Comparison of ENCODE assay signal across 9 cellular contexts in the genomic region with DNA sequence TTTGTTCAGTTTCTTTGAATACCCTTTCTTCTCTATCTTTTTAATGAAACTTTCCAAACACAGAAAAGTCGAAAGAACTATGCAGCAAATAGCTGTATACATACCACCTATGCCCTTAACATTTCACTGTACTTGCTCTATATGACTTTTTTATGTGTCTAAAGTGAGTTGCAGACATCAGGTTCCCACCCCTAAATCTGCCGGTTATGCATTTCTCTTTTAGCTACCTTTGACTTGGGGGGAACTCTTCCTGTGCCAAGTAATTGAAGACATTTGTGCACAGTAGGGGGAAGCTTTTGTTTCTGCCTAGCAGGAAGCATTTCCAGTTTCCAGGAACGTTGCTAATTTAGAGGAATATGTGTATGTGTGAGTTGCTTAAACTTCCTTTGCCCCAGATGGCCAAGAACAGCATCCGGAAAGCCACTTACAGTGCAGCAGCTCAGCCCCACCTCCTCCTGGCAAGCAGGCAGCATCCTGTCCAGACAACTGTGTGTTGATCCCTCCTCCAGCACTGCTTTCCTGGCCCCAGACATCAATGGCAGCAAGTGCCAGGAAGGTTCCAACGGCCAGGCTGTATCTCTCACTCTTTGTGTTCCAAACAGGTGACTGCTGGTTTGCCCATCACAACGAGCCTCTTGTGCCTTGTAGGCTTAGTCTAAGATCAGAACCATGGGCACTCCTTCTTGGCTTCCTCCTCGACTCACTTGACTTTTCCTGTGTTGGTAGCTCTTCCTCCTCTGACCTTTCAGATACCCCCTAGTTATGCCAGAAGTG. TPM values are rescaled to one million over a fixed set of nuclear protein-coding genes. Genes with fewer than 3 reads are reported as not detected.
A peak's percentile ranks its signal among the peaks of the same experiment; 100 is the strongest.
DNase-seq lines count a peak whose midpoint lies in the region; TF ChIP-seq lines count a peak whose summit lies in the region.
"Had no signal": no experiment of that assay in that cellular context is flagged by ENCODE, and none has a peak within 500 bp of the region (broad histone marks: within the 10 kb centered on the region; RNA-seq: fewer than 3 reads in every experiment).

No MANE protein-coding gene starts in this region.

- intact Hi-C loops in activated T-helper 2 cell treated with anti-CD3 and anti-CD28 coated beads, Interferon-gamma antibody, Interleukin-2, Interleukin-4, amounts not matched to agents 10 μg/mL and 5 μg/mL and 100 μg/mL, durations not matched to agents 14 hours and 24 hours and 36 hours (cut with micrococcal nuclease): no loop called here

- H3K36me3 ChIP-seq in suprapubic skin: no peaks in the 10 kb centered on the region
- no peaks in the 10 kb centered on the region for H3K36me3 ChIP-seq in HAP-1 (replicated peaks)
- no peaks in the 10 kb centered on the region for H3K36me3 ChIP-seq in effector memory CD4-positive, alpha-beta T cell (ENCODE audit: control insufficient read depth, insufficient read depth, low read length)

- H3K4me3 Mint-ChIP-seq in activated T-helper 2 cell treated with anti-CD3 and anti-CD28 coated beads, Interferon-gamma antibody, Interleukin-2, Interleukin-4, amounts not matched to agents 10 μg/mL and 5 μg/mL and 100 μg/mL, durations not matched to agents 14 hours and 24 hours and 36 hours (ENCODE audit: low read depth): peak overlapping the region; percentile 56

- H3K27me3 ChIP-seq in suprapubic skin: no peaks in the 10 kb centered on the region
- H3K27me3 ChIP-seq in HAP-1 (ENCODE audit: low read depth): 0 out of 2 replicates have a peak, but pooled peaks cover 2% of the 10 kb centered on the region
- H3K27me3 ChIP-seq in effector memory CD4-positive, alpha-beta T cell (replicated peaks; ENCODE audit: control insufficient read depth, insufficient read depth, low read length, poor library complexity, severe bottlenecking): no peaks in the 10 kb centered on the region

- peak overlapping the region; percentile 76 for H3K27ac Mint-ChIP-seq in activated T-helper 2 cell treated with anti-CD3 and anti-CD28 coated beads, Interferon-gamma antibody, Interleukin-2, Interleukin-4, amounts not matched to agents 10 μg/mL and 5 μg/mL and 100 μg/mL, durations not matched to agents 14 hours and 24 hours and 36 hours

- H3K4me1 Mint-ChIP-seq in activated T-helper 2 cell treated with anti-CD3 and anti-CD28 coated beads, Interferon-gamma antibody, Interleukin-2, Interleukin-4, amounts not matched to agents 10 μg/mL and 5 μg/mL and 100 μg/mL, durations not matched to agents 14 hours and 24 hours and 36 hours (ENCODE audit: low read depth): peaks cover 37% of the 10 kb centered on the region

- peak overlapping the region; percentile 54 for H3K27ac ChIP-seq in suprapubic skin
- H3K27ac ChIP-seq in effector memory CD4-positive, alpha-beta T cell (ENCODE audit: insufficient read depth, low read length, poor library complexity, severe bottlenecking): no peak overlapping the region

- TF ChIP-seq POLR2A in suprapubic skin (IDR thresholded peaks at IDR 0.05): no peak

- 19% methylated on average over 7 of the region's 7 CpGs for WGBS in suprapubic skin

- H3K36me3 Mint-ChIP-seq in activated T-helper 2 cell treated with anti-CD3 and anti-CD28 coated beads, Interferon-gamma antibody, Interleukin-2, Interleukin-4, amounts not matched to agents 10 μg/mL and 5 μg/mL and 100 μg/mL, durations not matched to agents 14 hours and 24 hours and 36 hours (ENCODE audit: low read depth): peaks cover 6% of the 10 kb centered on the region

- H3K4me3 ChIP-seq in suprapubic skin (no peak overlapping the region), HAP-1 (no peak overlapping the region)
- H3K4me3 ChIP-seq in effector memory CD4-positive, alpha-beta T cell (ENCODE audit: insufficient read depth, low read depth, low read length, poor library complexity, severe bottlenecking): no peak overlapping the region

- H3K4me1 ChIP-seq in suprapubic skin: peaks cover 8% of the 10 kb centered on the region
- no peaks in the 10 kb centered on the region for H3K4me1 ChIP-seq in HAP-1
- H3K4me1 ChIP-seq in effector memory CD4-positive, alpha-beta T cell (ENCODE audit: control insufficient read depth, insufficient read depth, low read length, poor library complexity, severe bottlenecking): peaks cover 9% of the 10 kb centered on the region

- H3K9me3 ChIP-seq in suprapubic skin (no peaks in the 10 kb centered on the region), HAP-1 (no peaks in the 10 kb centered on the region)
- no peaks in the 10 kb centered on the region for H3K9me3 ChIP-seq in effector memory CD4-positive, alpha-beta T cell (ENCODE audit: control insufficient read depth, low read length)

- H3K9me3 Mint-ChIP-seq in activated T-helper 2 cell treated with anti-CD3 and anti-CD28 coated beads, Interferon-gamma antibody, Interleukin-2, Interleukin-4, amounts not matched to agents 10 μg/mL and 5 μg/mL and 100 μg/mL, durations not matched to agents 14 hours and 24 hours and 36 hours: peaks cover 3% of the 10 kb centered on the region

- no peak for TF ChIP-seq EP300 in suprapubic skin (IDR thresholded peaks at IDR 0.05)

- DNase-seq in NCI-H82 (lab: John Stamatoyannopoulos, UW) (peak; percentile 51), NCI-H82 treated with DMSO at 0.1 percent for 48 hours (lab: John Stamatoyannopoulos, UW; ENCODE audit: unreplicated experiment) (no peak), iPS-NIHi7 (ENCODE audit: extremely low spot score) (peak; percentile 62), suprapubic skin (ENCODE audit: low spot score in 2 of 2) (peak in 1 of 2 donors; percentile 76), HAP-1 (ENCODE audit: low spot score in 2 of 2) (no peak), HuH-7.5 (ENCODE audit: low spot score) (no peak)
- DNase-seq in activated T-helper 2 cell treated with anti-CD3 and anti-CD28 coated beads, Interferon-gamma antibody, Interleukin-2, Interleukin-4, amounts not matched to agents 10 μg/mL and 5 μg/mL and 100 μg/mL, durations not matched to agents 14 hours and 24 hours and 36 hours (ENCODE audit: low spot score): no peak
- no peak for DNase-seq in effector memory CD4-positive, alpha-beta T cell
- DNase-seq: NCI-H2029 treated with DMSO at 0.1 percent for 48 hours had no signal

- in situ Hi-C loops in HAP-1 (cut with MboI; ENCODE audit: low sequenced_read_pairs): no loop called here

- H3K27me3 Mint-ChIP-seq in activated T-helper 2 cell treated with anti-CD3 and anti-CD28 coated beads, Interferon-gamma antibody, Interleukin-2, Interleukin-4, amounts not matched to agents 10 μg/mL and 5 μg/mL and 100 μg/mL, durations not matched to agents 14 hours and 24 hours and 36 hours (ENCODE audit: low read depth): peaks cover 4% of the 10 kb centered on the region

- no peak for TF ChIP-seq CTCF in suprapubic skin (IDR thresholded peaks at IDR 0.05)

RNA-seq across cellular contexts. Expression of a gene that starts 14.7 kb away (rescaled TPM):
- total RNA-seq in activated T-helper 2 cell treated with anti-CD3 and anti-CD28 coated beads, Interferon-gamma antibody, Interleukin-2, Interleukin-4, amounts not matched to agents 10 μg/mL and 5 μg/mL and 100 μg/mL, durations not matched to agents 14 hours and 24 hours and 36 hours: 260 TPM in 2 replicates
- total RNA-seq in suprapubic skin: 10 to 100 TPM; 16.3 to 38.7 (median 20.8) TPM

RNA-seq across cellular contexts. Expression of a gene that starts 21.4 kb away (rescaled TPM):
- 9.9 and 10.0 TPM in 2 replicates for total RNA-seq in activated T-helper 2 cell treated with anti-CD3 and anti-CD28 coated beads, Interferon-gamma antibody, Interleukin-2, Interleukin-4, amounts not matched to agents 10 μg/mL and 5 μg/mL and 100 μg/mL, durations not matched to agents 14 hours and 24 hours and 36 hours
- total RNA-seq in suprapubic skin: 1 to 10 TPM; 2.5 to 6.5 (median 3.7) TPM

RNA-seq across cellular contexts. Expression of a gene that starts 44.8 kb away (rescaled TPM):
- 2.7 and 3.6 TPM in 2 replicates for total RNA-seq in activated T-helper 2 cell treated with anti-CD3 and anti-CD28 coated beads, Interferon-gamma antibody, Interleukin-2, Interleukin-4, amounts not matched to agents 10 μg/mL and 5 μg/mL and 100 μg/mL, durations not matched to agents 14 hours and 24 hours and 36 hours
- total RNA-seq in suprapubic skin: 1 to 10 TPM; 1.4 to 4.3 (median 2.9) TPM

RNA-seq across cellular contexts. Expression of a gene that starts 56.1 kb away (rescaled TPM):
- total RNA-seq in activated T-helper 2 cell treated with anti-CD3 and anti-CD28 coated beads, Interferon-gamma antibody, Interleukin-2, Interleukin-4, amounts not matched to agents 10 μg/mL and 5 μg/mL and 100 μg/mL, durations not matched to agents 14 hours and 24 hours and 36 hours: 0.07 and 0.11 TPM in 2 replicates
- total RNA-seq in suprapubic skin: 1 to 10 TPM in 1 of 4 donors, under 1 TPM in 2, not detected in 1; 0.26 to 1.7 (median 0.56) TPM

RNA-seq across cellular contexts. Expression of a gene that starts 58.7 kb away (rescaled TPM):
- total RNA-seq in activated T-helper 2 cell treated with anti-CD3 and anti-CD28 coated beads, Interferon-gamma antibody, Interleukin-2, Interleukin-4, amounts not matched to agents 10 μg/mL and 5 μg/mL and 100 μg/mL, durations not matched to agents 14 hours and 24 hours and 36 hours: 3.3 and 3.5 TPM in 2 replicates
- total RNA-seq in suprapubic skin: 1 to 10 TPM in 2 of 4 donors, under 1 TPM in 2; 0.44 to 3.4 (median 1.5) TPM

Comparison
In these comparisons a context has a peak if more than half of its experiments do, and no peak if none do; other contexts are left out.
1. DNase-seq: peak in NCI-H82 (single experiment) and iPS-NIHi7 (single experiment); none in NCI-H82 treated with DMSO at 0.1 percent for 48 hours (single experiment), activated T-helper 2 cell treated with anti-CD3 and anti-CD28 coated beads, Interferon-gamma antibody, Interleukin-2, Interleukin-4, amounts not matched to agents 10 μg/mL and 5 μg/mL and 100 μg/mL, durations not matched to agents 14 hours and 24 hours and 36 hours (single experiment), HAP-1 (0 of 2), effector memory CD4-positive, alpha-beta T cell (0 of 3) and HuH-7.5 (single experiment).